Comparison of ENCODE assay signal across 8 cellular contexts in genomic region chr11:45846974-45847907, GRCh38. TPM values are rescaled to one million over a fixed set of nuclear protein-coding genes. Genes with fewer than 3 reads are reported as not detected.
A peak's percentile ranks its signal among the peaks of the same experiment; 100 is the strongest.
DNase-seq lines count a peak whose midpoint lies in the region; ATAC-seq lines count a peak whose summit lies in the region.

CRY2 (plus strand) TSS chr11:45847475; CDS start chr11:45847491, 16 bp downstream.

- peak; percentile 99 for DNase-seq in COLO668 (lab: John Stamatoyannopoulos, UW; ENCODE audit: unreplicated experiment)
- DNase-seq in HT1080 (ENCODE audit: low read depth) = peak; percentile 94
- DNase-seq in NOMO-1 treated with DMSO at 0.1 percent for 48 hours (lab: John Stamatoyannopoulos, UW; ENCODE audit: unreplicated experiment) = peak; percentile 93
- DNase-seq in activated CD8-positive, alpha-beta memory T cell treated with anti-CD3 and anti-CD28 coated beads for 4 hours (ENCODE audit: low read depth in 2 of 2) = peak; percentile 97 to 99
- peak; percentile 99 for DNase-seq in effector memory CD8-positive, alpha-beta T cell
- peak; percentile 98 to 99 for DNase-seq in memory B cell (ENCODE audit: low spot score in 2 of 2)
- DNase-seq in stimulated activated CD8-positive, alpha-beta memory T cell treated with anti-CD3 and anti-CD28 coated beads, Interleukin-12 subunit alpha, Interleukin-12 subunit beta, amount 100 ng/mL, for 24 hours (ENCODE audit: extremely low read depth) = peak; percentile 98

- peak within 1 kb of the TSS; percentile 91 to 97 for H3K27ac Mint-ChIP-seq in effector memory CD8-positive, alpha-beta T cell
- H3K27ac Mint-ChIP-seq in memory B cell = peak within 1 kb of the TSS; percentile 99

- H3K4me3 Mint-ChIP-seq in effector memory CD8-positive, alpha-beta T cell = peak within 1 kb of the TSS; percentile 83 to 87
- H3K4me3 Mint-ChIP-seq in memory B cell = peak within 1 kb of the TSS; percentile 80

- peaks cover 40 to 43% of the 10 kb centered on the region in 2 donors for H3K4me1 Mint-ChIP-seq in effector memory CD8-positive, alpha-beta T cell (ENCODE audit: low read depth in 2 of 2)
- H3K4me1 Mint-ChIP-seq in memory B cell = peaks cover 44% of the 10 kb centered on the region

- ATAC-seq in GM21360 (IDR thresholded peaks at IDR 0.05; ENCODE audit: unreplicated experiment) (peak; percentile 91), memory B cell (ENCODE audit: low read depth) (peak; percentile 75)
- ATAC-seq in effector memory CD8-positive, alpha-beta T cell (replicated peaks) = peak; percentile 77

- H3K9me3 Mint-ChIP-seq in effector memory CD8-positive, alpha-beta T cell = no peaks in the 10 kb centered on the region
- no peaks in the 10 kb centered on the region for H3K9me3 Mint-ChIP-seq in memory B cell

- peaks cover 39% of the 10 kb centered on the region for H3K36me3 Mint-ChIP-seq in effector memory CD8-positive, alpha-beta T cell (ENCODE audit: insufficient read depth)
- H3K36me3 Mint-ChIP-seq in memory B cell = no peaks in the 10 kb centered on the region

- peaks cover 0 to 7% of the 10 kb centered on the region in 2 donors for H3K27me3 Mint-ChIP-seq in effector memory CD8-positive, alpha-beta T cell
- H3K27me3 Mint-ChIP-seq in memory B cell = no peaks in the 10 kb centered on the region

RNA-seq across cellular contexts. Expression of gene CRY2, which starts in this region (rescaled TPM):
- total RNA-seq in HT1080 (2014; rRNA removed; shearing (Covaris generic)) = 3.9 and 4.1 TPM in 2 replicates
- polyA plus RNA-seq in HT1080 (2015; cell fraction: cytosol; rRNA removed) = 2.6 and 3.5 TPM in 2 replicates
- 13.6 and 17.2 TPM in 2 replicates for polyA plus RNA-seq in HT1080 (2015; cell fraction: nucleus; rRNA removed)

Comparison
In these comparisons a context has a peak if more than half of its experiments do, and no peak if none do; other contexts are left out.
1. Peak in every context shown above with its lines: DNase-seq and ATAC-seq.